13 cellular contexts compared by ENCODE assay signal in the genomic region with DNA sequence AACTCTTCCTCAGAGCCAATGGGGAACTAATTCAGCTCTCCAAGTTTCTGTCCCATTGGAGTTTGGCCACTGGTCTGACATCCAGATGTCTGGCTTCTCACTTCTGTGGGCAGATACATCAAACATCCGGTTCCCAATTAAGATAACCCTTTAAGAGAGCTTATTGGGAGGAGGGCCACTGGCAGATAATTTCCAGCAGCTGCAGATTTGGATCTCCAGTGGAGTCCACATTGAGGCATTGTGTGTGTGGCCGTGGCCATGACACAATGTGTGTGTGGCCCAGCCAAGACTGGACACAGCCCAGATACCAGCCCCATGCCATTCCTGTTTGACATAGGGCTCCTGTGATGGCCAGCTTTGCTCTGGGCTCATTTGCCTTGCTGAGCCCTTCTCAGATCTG.
DNase-seq lines count a peak whose midpoint lies in the region; ATAC-seq and TF ChIP-seq lines count a peak whose summit lies in the region.
"Had no signal": no experiment of that assay in that cellular context is flagged by ENCODE, and none has a peak within 500 bp of the region (broad histone marks: within the 10 kb centered on the region; RNA-seq: fewer than 3 reads in every experiment).

No MANE protein-coding gene starts in this region.

- no peaks in the 10 kb centered on the region for H3K4me1 Mint-ChIP-seq in endodermal cell
- H3K4me1 Mint-ChIP-seq in type B pancreatic cell (ENCODE audit: unreplicated experiment) = no peaks in the 10 kb centered on the region
- peaks cover 9% of the 10 kb centered on the region for H3K4me1 Mint-ChIP-seq in mesothelial cell of epicardium
- H3K4me1 Mint-ChIP-seq: CD8-positive, alpha-beta memory T cell; GM23338 had no signal

- no peak for ATAC-seq in GM18868 (IDR thresholded peaks at IDR 0.05; ENCODE audit: unreplicated experiment)
- ATAC-seq: A549, GM23338 had no signal

- no peak overlapping the region for H2BK120ac ChIP-seq in mesendoderm (ENCODE audit: low read depth, low read length)

- no peak overlapping the region for H3K4ac ChIP-seq in mesendoderm (ENCODE audit: low read depth, low read length)

- H3K27me3 ChIP-seq in endodermal cell (ENCODE audit: control insufficient read depth, insufficient read depth, low read length, poor library complexity, severe bottlenecking) (no peaks in the 10 kb centered on the region), mesendoderm (ENCODE audit: insufficient read depth, low read length, poor library complexity) (no peaks in the 10 kb centered on the region)

- H3K27ac ChIP-seq in C4-2B (peak overlapping the region; percentile 57), endodermal cell (ENCODE audit: low read depth, low read length) (no peak overlapping the region), mesendoderm (ENCODE audit: low read depth, low read length) (no peak overlapping the region)
- H3K27ac ChIP-seq: A549 had no signal

- no peaks in the 10 kb centered on the region for H3K79me1 ChIP-seq in mesendoderm (ENCODE audit: low read length)

- no peak overlapping the region for H2BK5ac ChIP-seq in mesendoderm (ENCODE audit: low read length)

- DNase-seq in RPMI7951 (ENCODE audit: low read depth) = peak; percentile 11
- peak; percentile 15 for DNase-seq in endodermal cell
- DNase-seq in mesendoderm = peak; percentile 10
- no peak for DNase-seq in type B pancreatic cell (ENCODE audit: extremely low spot score, unreplicated experiment)
- no peak for DNase-seq in mesothelial cell of epicardium (ENCODE audit: low spot score in 2 of 2, unreplicated experiment in 2 of 2)
- DNase-seq: CD8-positive, alpha-beta memory T cell; DMS53; GF-D8; H7 had no signal

- H3K4me3 ChIP-seq in endodermal cell (ENCODE audit: low read length) (no peak overlapping the region), mesendoderm (ENCODE audit: low read length) (no peak overlapping the region)
- H3K4me3 ChIP-seq: A549, GM23338 had no signal

- TF ChIP-seq CTCF in C4-2B (conservative IDR thresholded peaks at IDR 0.05) (no peak), endodermal cell (conservative IDR thresholded peaks at IDR 0.05) (no peak), type B pancreatic cell (conservative IDR thresholded peaks at IDR 0.05) (no peak), mesothelial cell of epicardium (IDR thresholded peaks at IDR 0.05; ENCODE audit: unreplicated experiment) (no peak)

- H3K36me3 ChIP-seq in endodermal cell (ENCODE audit: control insufficient read depth, insufficient read depth, low read length) = no peaks in the 10 kb centered on the region
- no peaks in the 10 kb centered on the region for H3K36me3 ChIP-seq in mesendoderm (ENCODE audit: control insufficient read depth, insufficient read depth, low read length)

- no peak overlapping the region for H2BK15ac ChIP-seq in mesendoderm (replicated peaks; ENCODE audit: low read depth)

- no peaks in the 10 kb centered on the region for H3K27me3 Mint-ChIP-seq in endodermal cell (ENCODE audit: insufficient read depth)
- H3K27me3 Mint-ChIP-seq in type B pancreatic cell = peaks cover 2% of the 10 kb centered on the region
- no peaks in the 10 kb centered on the region for H3K27me3 Mint-ChIP-seq in mesothelial cell of epicardium (ENCODE audit: low read depth)

- H3K9ac ChIP-seq in endodermal cell (ENCODE audit: extremely low read depth, low read length, poor library complexity, severe bottlenecking) = no peak overlapping the region
- H3K9ac ChIP-seq in mesendoderm (ENCODE audit: low read length) = no peak overlapping the region

- no peak overlapping the region for H3K4me3 Mint-ChIP-seq in endodermal cell
- no peak overlapping the region for H3K4me3 Mint-ChIP-seq in type B pancreatic cell
- no peak overlapping the region for H3K4me3 Mint-ChIP-seq in mesothelial cell of epicardium
- H3K4me3 Mint-ChIP-seq: CD8-positive, alpha-beta memory T cell; GM23338 had no signal

- no peaks in the 10 kb centered on the region for H3K9me3 Mint-ChIP-seq in endodermal cell
- peaks cover 5% of the 10 kb centered on the region for H3K9me3 Mint-ChIP-seq in type B pancreatic cell
- H3K9me3 Mint-ChIP-seq in mesothelial cell of epicardium = peaks cover 13% of the 10 kb centered on the region
- H3K9me3 Mint-ChIP-seq: CD8-positive, alpha-beta memory T cell; GM23338 had no signal

- H4K5ac ChIP-seq in mesendoderm (ENCODE audit: low read length) = no peak overlapping the region

- 48 to 71% methylated on average over 1 to 2 of the region's 2 CpGs for WGBS in endodermal cell (ENCODE audit: insufficient coverage in 1 of 2, insufficient read length in 1 of 2), 2 experiments
- WGBS in mesendoderm (ENCODE audit: extremely low coverage, insufficient coverage, low lambda C conversion rate) = no CpG with 5 or more reads among the region's 2 CpGs

- H3K36me3 Mint-ChIP-seq in endodermal cell (ENCODE audit: low read depth) (no peaks in the 10 kb centered on the region), type B pancreatic cell (no peaks in the 10 kb centered on the region), mesothelial cell of epicardium (no peaks in the 10 kb centered on the region)
- H3K36me3 Mint-ChIP-seq: CD8-positive, alpha-beta memory T cell had no signal

- H3K56ac ChIP-seq in mesendoderm (ENCODE audit: low read length) = no peak overlapping the region

- no peaks in the 10 kb centered on the region for H3K79me2 ChIP-seq in mesendoderm (ENCODE audit: control insufficient read depth, insufficient read depth, low read length)

- H3K27ac Mint-ChIP-seq in endodermal cell (no peak overlapping the region), type B pancreatic cell (no peak overlapping the region), mesothelial cell of epicardium (no peak overlapping the region)
- H3K27ac Mint-ChIP-seq: GM23338 had no signal

- no peak overlapping the region for H2AK5ac ChIP-seq in mesendoderm (ENCODE audit: low read length)

- H3K4me2 ChIP-seq in mesendoderm (ENCODE audit: low read length) = no peak overlapping the region
- H3K4me2 ChIP-seq: A549, GM23338 had no signal

- no peak overlapping the region for H3K23ac ChIP-seq in mesendoderm (ENCODE audit: low read length)

- H3K18ac ChIP-seq in mesendoderm (ENCODE audit: low read length) = no peak overlapping the region

- no peaks in the 10 kb centered on the region for H3K4me1 ChIP-seq in endodermal cell (ENCODE audit: control insufficient read depth, insufficient read depth, low read length)
- no peaks in the 10 kb centered on the region for H3K4me1 ChIP-seq in mesendoderm (ENCODE audit: control insufficient read depth, low read depth, low read length)
- H3K4me1 ChIP-seq: A549 had no signal

- no peak overlapping the region for H4K8ac ChIP-seq in mesendoderm (ENCODE audit: low read depth, low read length)

- H3K9me3 ChIP-seq in endodermal cell (ENCODE audit: control insufficient read depth, low read length) = no peaks in the 10 kb centered on the region
- H3K9me3 ChIP-seq: A549 had no signal

Comparison
In these comparisons a context has a peak if more than half of its experiments do, and no peak if none do; other contexts are left out.
1. DNase-seq: peak in RPMI7951 (single experiment), endodermal cell (single experiment) and mesendoderm (single experiment); none in type B pancreatic cell (single experiment) and mesothelial cell of epicardium (0 of 2).